In the genomic region with DNA sequence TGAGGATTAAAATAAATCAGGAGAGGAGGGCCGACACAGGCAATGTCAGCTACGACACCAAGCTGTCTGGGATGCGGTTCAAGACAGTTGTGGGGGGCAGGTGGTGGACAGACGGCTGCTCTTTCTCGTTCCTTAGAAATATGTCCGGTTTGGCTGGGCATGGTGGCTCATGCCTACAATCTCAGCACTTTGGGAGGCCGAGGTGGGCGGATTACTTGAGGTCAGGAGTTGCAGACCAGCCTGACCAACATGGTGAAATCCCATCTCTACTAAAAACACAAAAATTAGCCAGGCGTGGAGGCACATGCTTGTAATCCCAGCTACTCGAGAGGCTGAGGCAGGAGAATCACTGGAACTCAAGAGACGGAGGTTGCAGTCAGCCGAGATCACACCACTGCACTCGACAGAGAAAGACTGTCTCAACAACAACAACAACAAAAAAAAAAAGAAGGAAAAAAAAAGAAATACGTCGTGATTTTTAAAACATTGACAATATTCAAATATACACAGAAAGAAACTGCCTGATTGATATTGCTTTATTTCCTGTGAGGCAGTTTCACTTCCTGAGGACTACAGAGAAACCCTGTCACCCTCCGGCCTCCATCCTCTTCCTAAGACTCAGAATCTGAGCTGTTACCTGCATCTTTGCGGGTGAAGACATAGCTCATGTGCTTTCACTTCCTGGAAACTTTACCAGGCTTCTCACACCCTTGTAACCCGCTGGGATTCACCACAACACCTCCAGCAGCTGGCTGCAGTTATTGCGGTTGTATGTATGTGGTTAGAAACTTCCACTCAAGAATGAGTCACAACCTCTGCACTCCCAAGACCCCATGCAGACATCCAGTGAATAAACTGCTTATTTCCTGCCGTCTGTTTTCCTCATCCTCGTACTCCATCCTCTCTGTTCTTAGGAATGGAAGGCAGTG, we compare ENCODE assay signal across 8 cellular contexts.
A peak's percentile ranks its signal among the peaks of the same experiment; 100 is the strongest.
DNase-seq lines count a peak whose midpoint lies in the region; ATAC-seq and TF ChIP-seq lines count a peak whose summit lies in the region.

No MANE protein-coding gene starts in this region.

- H3K4me3 ChIP-seq in lower lobe of right lung = no peak overlapping the region

- H3K4me3 Mint-ChIP-seq in stimulated activated naive CD8-positive, alpha-beta T cell treated with anti-CD3 and anti-CD28 coated beads, Interleukin-15, Interleukin-2, amounts not matched to agents 100 ng/mL and 50 ng/mL, for 24 hours = peak overlapping the region; percentile 72

- H3K4me1 ChIP-seq in lower lobe of right lung = no peaks in the 10 kb centered on the region

- no peaks in the 10 kb centered on the region for H3K9me3 ChIP-seq in lower lobe of right lung

- H3K27ac ChIP-seq in lower lobe of right lung = no peak overlapping the region

- no peaks in the 10 kb centered on the region for H3K27me3 ChIP-seq in lower lobe of right lung (ENCODE audit: low read depth)

- intact Hi-C loops in left cardiac atrium (cut with DNase I) (no loop called here), Right ventricle myocardium superior (cut with DNase I) (no loop called here), lower lobe of right lung (cut with DNase I) (no loop called here)

- no peak for TF ChIP-seq CTCF in lower lobe of right lung (IDR thresholded peaks at IDR 0.05)

- DNase-seq in left cardiac atrium (no peak), Right ventricle myocardium superior (no peak), RPMI8226 (peak; percentile 87), lower lobe of right lung (no peak), COR-L47 (lab: John Stamatoyannopoulos, UW) (no peak)
- peak; percentile 55 for DNase-seq in activated naive CD4-positive, alpha-beta T cell treated with Interleukin-2 at 50 U/mL for 16 hours

- H3K36me3 Mint-ChIP-seq in stimulated activated naive CD8-positive, alpha-beta T cell treated with anti-CD3 and anti-CD28 coated beads, Interleukin-15, Interleukin-2, amounts not matched to agents 100 ng/mL and 50 ng/mL, for 24 hours (ENCODE audit: low read depth) = peaks cover 3% of the 10 kb centered on the region

- peak; percentile 57 to 59 for ATAC-seq in left cardiac atrium
- no peak for ATAC-seq in Right ventricle myocardium superior (ENCODE audit: poor library complexity)
- peak; percentile 86 for ATAC-seq in HG03064 (IDR thresholded peaks at IDR 0.05; ENCODE audit: low read depth, unreplicated experiment)
- ATAC-seq in lower lobe of right lung = peak; percentile 53 to 67

- peak overlapping the region; percentile 83 for H3K27ac Mint-ChIP-seq in stimulated activated naive CD8-positive, alpha-beta T cell treated with anti-CD3 and anti-CD28 coated beads, Interleukin-15, Interleukin-2, amounts not matched to agents 100 ng/mL and 50 ng/mL, for 24 hours

- H3K4me1 Mint-ChIP-seq in stimulated activated naive CD8-positive, alpha-beta T cell treated with anti-CD3 and anti-CD28 coated beads, Interleukin-15, Interleukin-2, amounts not matched to agents 100 ng/mL and 50 ng/mL, for 24 hours (ENCODE audit: low read depth) = peaks cover 62% of the 10 kb centered on the region

- no peaks in the 10 kb centered on the region for H3K9me3 Mint-ChIP-seq in stimulated activated naive CD8-positive, alpha-beta T cell treated with anti-CD3 and anti-CD28 coated beads, Interleukin-15, Interleukin-2, amounts not matched to agents 100 ng/mL and 50 ng/mL, for 24 hours

- H3K27me3 Mint-ChIP-seq in stimulated activated naive CD8-positive, alpha-beta T cell treated with anti-CD3 and anti-CD28 coated beads, Interleukin-15, Interleukin-2, amounts not matched to agents 100 ng/mL and 50 ng/mL, for 24 hours = no peaks in the 10 kb centered on the region

- no peaks in the 10 kb centered on the region for H3K36me3 ChIP-seq in lower lobe of right lung

Comparison
In these comparisons a context has a peak if more than half of its experiments do, and no peak if none do; other contexts are left out.
1. DNase-seq: peak in RPMI8226 (single experiment) and activated naive CD4-positive, alpha-beta T cell treated with Interleukin-2 at 50 U/mL for 16 hours (single experiment); none in left cardiac atrium (single experiment), Right ventricle myocardium superior (single experiment), lower lobe of right lung (single experiment) and COR-L47 (single experiment).